ENCODE assay signal across 11 cellular contexts in genomic region chr1:4172659-4173599, GRCh38.
DNase-seq lines count a peak whose midpoint lies in the region; ATAC-seq lines count a peak whose summit lies in the region.
"Had no signal": no experiment of that assay in that cellular context is flagged by ENCODE, and none has a peak within 500 bp of the region (broad histone marks: within the 10 kb centered on the region; RNA-seq: fewer than 3 reads in every experiment).

No MANE protein-coding gene starts in this region.

- no peaks in the 10 kb centered on the region for H3K9me2 ChIP-seq in Karpas-422 (replicated peaks; ENCODE audit: insufficient read depth, low read length)

- peaks cover 20% of the 10 kb centered on the region for H3K27me3 Mint-ChIP-seq in activated T-cell treated with anti-CD3 and anti-CD28 coated beads, Interleukin-2, amount 50 U/mL, for 24 hours
- H3K27me3 Mint-ChIP-seq in activated naive CD8-positive, alpha-beta T cell treated with anti-CD3 and anti-CD28 coated beads, Interleukin-2, amount 10 ng/mL, durations not matched to agents 7 days and 5 days: no peaks in the 10 kb centered on the region

- no peaks in the 10 kb centered on the region for H3K9me3 ChIP-seq in Karpas-422 (ENCODE audit: low read length)

- H3K4me1 Mint-ChIP-seq in activated T-cell treated with anti-CD3 and anti-CD28 coated beads, Interleukin-2, amount 50 U/mL, for 24 hours (ENCODE audit: low read depth): no peaks in the 10 kb centered on the region
- peaks cover 1% of the 10 kb centered on the region for H3K4me1 Mint-ChIP-seq in activated naive CD8-positive, alpha-beta T cell treated with anti-CD3 and anti-CD28 coated beads, Interleukin-2, amount 10 ng/mL, durations not matched to agents 7 days and 5 days

- no peak overlapping the region for H3K4me2 ChIP-seq in Karpas-422 (ENCODE audit: low read depth, low read length, poor library complexity, severe bottlenecking)

- no peak overlapping the region for H3K9ac ChIP-seq in Karpas-422 (ENCODE audit: low read length)

- ATAC-seq in activated naive CD8-positive, alpha-beta T cell treated with anti-CD3 and anti-CD28 coated beads, Interleukin-2, amount 10 ng/mL, durations not matched to agents 7 days and 5 days (ENCODE audit: low read depth): peak; percentile 85

- no peaks in the 10 kb centered on the region for H3K27me3 ChIP-seq in Karpas-422 (ENCODE audit: low read length)

- POLR2A ChIA-PET in activated naive CD8-positive, alpha-beta T cell treated with anti-CD3 and anti-CD28 coated beads, Interleukin-2, amount 10 ng/mL, durations not matched to agents 7 days and 5 days (lab: Charles Lee): no interaction called here

- no peaks in the 10 kb centered on the region for H3K9me3 Mint-ChIP-seq in activated T-cell treated with anti-CD3 and anti-CD28 coated beads, Interleukin-2, amount 50 U/mL, for 24 hours
- no peaks in the 10 kb centered on the region for H3K9me3 Mint-ChIP-seq in activated naive CD8-positive, alpha-beta T cell treated with anti-CD3 and anti-CD28 coated beads, Interleukin-2, amount 10 ng/mL, durations not matched to agents 7 days and 5 days

- H3K27ac Mint-ChIP-seq in activated T-cell treated with anti-CD3 and anti-CD28 coated beads, Interleukin-2, amount 50 U/mL, for 24 hours: no peak overlapping the region
- H3K27ac Mint-ChIP-seq in activated naive CD8-positive, alpha-beta T cell treated with anti-CD3 and anti-CD28 coated beads, Interleukin-2, amount 10 ng/mL, durations not matched to agents 7 days and 5 days: no peak overlapping the region

- no peak overlapping the region for H2AFZ ChIP-seq in Karpas-422 (ENCODE audit: low read length)

- no peaks in the 10 kb centered on the region for H3K36me3 ChIP-seq in Karpas-422 (ENCODE audit: insufficient read depth, low read length)

- no peaks in the 10 kb centered on the region for H4K20me1 ChIP-seq in Karpas-422 (ENCODE audit: insufficient read depth, low read depth, low read length)

- H3K27ac ChIP-seq in Karpas-422 (ENCODE audit: low read length): no peak overlapping the region
- H3K27ac ChIP-seq: skin epidermis had no signal

- H3K79me2 ChIP-seq in Karpas-422 (ENCODE audit: low read length): no peaks in the 10 kb centered on the region

- no peak overlapping the region for H3K4me3 Mint-ChIP-seq in activated T-cell treated with anti-CD3 and anti-CD28 coated beads, Interleukin-2, amount 50 U/mL, for 24 hours
- H3K4me3 Mint-ChIP-seq in activated naive CD8-positive, alpha-beta T cell treated with anti-CD3 and anti-CD28 coated beads, Interleukin-2, amount 10 ng/mL, durations not matched to agents 7 days and 5 days: no peak overlapping the region

- no peaks in the 10 kb centered on the region for H3K4me1 ChIP-seq in Karpas-422 (ENCODE audit: low read length)

- H3K4me3 ChIP-seq in Karpas-422 (ENCODE audit: low read length): no peak overlapping the region
- H3K4me3 ChIP-seq: skin epidermis had no signal

- peak; percentile 31 for DNase-seq in activated T-cell treated with anti-CD3 and anti-CD28 coated beads, Interleukin-2, amount 50 U/mL, for 24 hours
- no peak for DNase-seq in activated T-cell treated with anti-CD3 and anti-CD28 coated beads for 4 hours
- DNase-seq in Karpas-422: peak; percentile 87
- DNase-seq in activated naive CD8-positive, alpha-beta T cell treated with anti-CD3 and anti-CD28 coated beads, Interleukin-2, amount 10 ng/mL, durations not matched to agents 7 days and 5 days: peak; percentile 41
- peak; percentile 37 for DNase-seq in stimulated activated CD8-positive, alpha-beta memory T cell treated with anti-CD3 and anti-CD28 coated beads, Interleukin-4, amount 100 ng/mL, for 48 hours
- no peak for DNase-seq in CD1c-positive myeloid dendritic cell (ENCODE audit: extremely low spot score)
- no peak for DNase-seq in occipital lobe (lab: John Stamatoyannopoulos, UW)
- DNase-seq in NCI-H2227 (lab: John Stamatoyannopoulos, UW; ENCODE audit: unreplicated experiment): no peak
- DNase-seq: NCI-H446, T-helper 9 cell had no signal

- no peaks in the 10 kb centered on the region for H3K36me3 Mint-ChIP-seq in activated T-cell treated with anti-CD3 and anti-CD28 coated beads, Interleukin-2, amount 50 U/mL, for 24 hours (ENCODE audit: low read depth)
- H3K36me3 Mint-ChIP-seq in activated naive CD8-positive, alpha-beta T cell treated with anti-CD3 and anti-CD28 coated beads, Interleukin-2, amount 10 ng/mL, durations not matched to agents 7 days and 5 days: no peaks in the 10 kb centered on the region

Comparison
In these comparisons a context has a peak if more than half of its experiments do, and no peak if none do; other contexts are left out.
1. DNase-seq: peak in activated T-cell treated with anti-CD3 and anti-CD28 coated beads, Interleukin-2, amount 50 U/mL, for 24 hours (single experiment), Karpas-422 (single experiment), activated naive CD8-positive, alpha-beta T cell treated with anti-CD3 and anti-CD28 coated beads, Interleukin-2, amount 10 ng/mL, durations not matched to agents 7 days and 5 days (single experiment) and stimulated activated CD8-positive, alpha-beta memory T cell treated with anti-CD3 and anti-CD28 coated beads, Interleukin-4, amount 100 ng/mL, for 48 hours (single experiment); none in activated T-cell treated with anti-CD3 and anti-CD28 coated beads for 4 hours (single experiment), CD1c-positive myeloid dendritic cell (single experiment), occipital lobe (single experiment) and NCI-H2227 (single experiment).